In genomic region chr1:56543783-56544612, GRCh38 we compare ENCODE assay signal across 1 cellular context.
TF ChIP-seq lines count a peak whose summit lies in the region.

No MANE protein-coding gene starts in this region.

TF ChIP-seq in GM12878, 131 proteins besides CTCF, POLR2A, EP300 and RAD21:
- no peak for TF ChIP-seq CHD4 (IDR thresholded peaks at IDR 0.05)
- no peak for TF ChIP-seq RELB (IDR thresholded peaks at IDR 0.05; ENCODE audit: low read depth)
- TF ChIP-seq CREM (IDR thresholded peaks at IDR 0.05; ENCODE audit: low read depth) = no peak
- TF ChIP-seq HDGF (IDR thresholded peaks at IDR 0.05) = no peak
- no peak for TF ChIP-seq SREBF1 (IDR thresholded peaks at IDR 0.05; ENCODE audit: low read length)
- no peak for TF ChIP-seq ETV6 (conservative IDR thresholded peaks at IDR 0.05 in 1 of 2, IDR thresholded peaks at IDR 0.05 in 1 of 2; ENCODE audit: borderline replicate concordance in 1 of 2, low read depth in 1 of 2)
- TF ChIP-seq KLF5 (IDR thresholded peaks at IDR 0.05; ENCODE audit: partially characterized antibody) = no peak
- TF ChIP-seq MXI1 (IDR thresholded peaks at IDR 0.05; ENCODE audit: low read depth, low read length) = no peak
- TF ChIP-seq ASH2L (IDR thresholded peaks at IDR 0.05; ENCODE audit: borderline replicate concordance, low read depth) = no peak
- no peak for TF ChIP-seq DPF2 (IDR thresholded peaks at IDR 0.05)
- TF ChIP-seq IKZF1 (conservative IDR thresholded peaks at IDR 0.05) = no peak
- TF ChIP-seq E4F1 (IDR thresholded peaks at IDR 0.05; ENCODE audit: borderline replicate concordance, partially characterized antibody) = no peak
- no peak for TF ChIP-seq NBN (IDR thresholded peaks at IDR 0.05)
- no peak for TF ChIP-seq MAX (IDR thresholded peaks at IDR 0.05; ENCODE audit: low read depth, low read length)
- TF ChIP-seq RELA (IDR thresholded peaks at IDR 0.05; ENCODE audit: borderline replicate concordance, partially characterized antibody) = no peak
- TF ChIP-seq ZNF622 (IDR thresholded peaks at IDR 0.05) = no peak
TF ChIP-seq in GM12878: peak in this region for 0.
